10 cellular contexts compared by ENCODE assay signal in genomic region chr13:26964278-26965057, GRCh38.
DNase-seq lines count a peak whose midpoint lies in the region; ATAC-seq and TF ChIP-seq lines count a peak whose summit lies in the region.
"Had no signal": no experiment of that assay in that cellular context is flagged by ENCODE, and none has a peak within 500 bp of the region (broad histone marks: within the 10 kb centered on the region; RNA-seq: fewer than 3 reads in every experiment).

No MANE protein-coding gene starts in this region.

- H3K4me3 ChIP-seq in cardiac muscle cell: no peak overlapping the region
- H3K4me3 ChIP-seq in stomach: no peak overlapping the region
- no peak overlapping the region for H3K4me3 ChIP-seq in mesendoderm (ENCODE audit: low read length)

- no peak for TF ChIP-seq CTCF in cardiac muscle cell (IDR thresholded peaks at IDR 0.05; ENCODE audit: low read depth, low read length)
- no peak for TF ChIP-seq CTCF in stomach (IDR thresholded peaks at IDR 0.05)

- H3K23ac ChIP-seq in mesendoderm (ENCODE audit: low read length): no peak overlapping the region

- TF ChIP-seq POLR2A in stomach (IDR thresholded peaks at IDR 0.05): no peak

- H3K4me1 ChIP-seq in cardiac muscle cell (ENCODE audit: low read depth): peaks cover 33% of the 10 kb centered on the region
- H3K4me1 ChIP-seq in stomach: peaks cover 49 to 72% (median 65%) of the 10 kb centered on the region in 4 donors
- peaks cover 2% of the 10 kb centered on the region for H3K4me1 ChIP-seq in mesendoderm (ENCODE audit: control insufficient read depth, low read depth, low read length)

- no peak overlapping the region for H3K9ac ChIP-seq in mesendoderm (ENCODE audit: low read length)

- H2BK5ac ChIP-seq in mesendoderm (ENCODE audit: low read length): no peak overlapping the region

- no peak overlapping the region for H3K4ac ChIP-seq in mesendoderm (ENCODE audit: low read depth, low read length)

- no peak overlapping the region for H2BK120ac ChIP-seq in mesendoderm (ENCODE audit: low read depth, low read length)

- no peaks in the 10 kb centered on the region for H3K79me2 ChIP-seq in mesendoderm (ENCODE audit: control insufficient read depth, insufficient read depth, low read length)

- H3K4me2 ChIP-seq in mesendoderm (ENCODE audit: low read length): no peak overlapping the region

- DNase-seq in NCI-H1417 (lab: John Stamatoyannopoulos, UW) (peak in 2 of 3 experiments; percentile 6 to 16), NCI-H1417 treated with DMSO at 0.1 percent for 48 hours (lab: John Stamatoyannopoulos, UW) (no peak), NCI-H748 (lab: John Stamatoyannopoulos, UW; ENCODE audit: unreplicated experiment) (peak; percentile 80), cardiac muscle cell (ENCODE audit: low read depth in 1 of 2, low spot score in 1 of 2) (peak; percentile 33 to 46), stomach (no peak), mesendoderm (no peak), HuH-7.5 (ENCODE audit: low spot score) (no peak)
- DNase-seq: activated CD4-positive, alpha-beta T cell treated with anti-CD3 and anti-CD28 coated beads, Interleukin-2, amount 50 U/mL, for 48 hours; HCEC 1CT had no signal

- H2AK5ac ChIP-seq in mesendoderm (ENCODE audit: low read length): no peak overlapping the region

- no peak overlapping the region for H4K8ac ChIP-seq in mesendoderm (ENCODE audit: low read depth, low read length)

- H3K56ac ChIP-seq in mesendoderm (ENCODE audit: low read length): no peak overlapping the region

- H4K5ac ChIP-seq in mesendoderm (ENCODE audit: low read length): no peak overlapping the region

- no peak overlapping the region for H2BK15ac ChIP-seq in mesendoderm (replicated peaks; ENCODE audit: low read depth)

- H3K18ac ChIP-seq in mesendoderm (ENCODE audit: low read length): no peak overlapping the region

- H3K27ac ChIP-seq in cardiac muscle cell (peak overlapping the region; percentile 33), stomach (peak overlapping the region in 4 of 5 donors; percentile 47 to 73 (median 61)), mesendoderm (ENCODE audit: low read depth, low read length) (no peak overlapping the region)

- H3K9me3 ChIP-seq in cardiac muscle cell (ENCODE audit: low read depth) (no peaks in the 10 kb centered on the region), stomach (no peaks in the 10 kb centered on the region)

- TF ChIP-seq EP300 in stomach (IDR thresholded peaks at IDR 0.05): no peak

- intact Hi-C loops in stomach (cut with DNase I; ENCODE audit: low total_unique reads): no loop called here

- 68 to 74% (median 69%) methylated on average over 13 of the region's 13 CpGs for WGBS in stomach, 5 donors
- WGBS in mesendoderm (ENCODE audit: extremely low coverage, insufficient coverage, low lambda C conversion rate): no CpG with 5 or more reads among the region's 13 CpGs

- ATAC-seq in HG02571 (IDR thresholded peaks at IDR 0.05; ENCODE audit: unreplicated experiment): no peak

- H3K27me3 ChIP-seq in cardiac muscle cell (no peaks in the 10 kb centered on the region), stomach (no peaks in the 10 kb centered on the region), mesendoderm (ENCODE audit: insufficient read depth, low read length, poor library complexity) (no peaks in the 10 kb centered on the region)

- H3K36me3 ChIP-seq in cardiac muscle cell (no peaks in the 10 kb centered on the region), stomach (no peaks in the 10 kb centered on the region), mesendoderm (ENCODE audit: control insufficient read depth, insufficient read depth, low read length) (no peaks in the 10 kb centered on the region)

- H3K79me1 ChIP-seq in mesendoderm (ENCODE audit: low read length): no peaks in the 10 kb centered on the region

Comparison
In these comparisons a context has a peak if more than half of its experiments do, and no peak if none do; other contexts are left out.
1. DNase-seq: peak in NCI-H1417 (2 of 3), NCI-H748 (single experiment) and cardiac muscle cell (2 of 2); none in NCI-H1417 treated with DMSO at 0.1 percent for 48 hours (single experiment), stomach (single experiment), mesendoderm (single experiment) and HuH-7.5 (single experiment).